ENCODE assay signal across 29 cellular contexts in genomic region chr19:43622070-43622469, GRCh38. TPM values are rescaled to one million over a fixed set of nuclear protein-coding genes. Genes with fewer than 3 reads are reported as not detected.
"Had no signal": no experiment of that assay in that cellular context is flagged by ENCODE, and none has a peak within 500 bp of the region (broad histone marks: within the 10 kb centered on the region; RNA-seq: fewer than 3 reads in every experiment).

No MANE protein-coding gene starts in this region.

- H3K9me3 Mint-ChIP-seq: activated B cell treated with CpG ODN at 0.5 μM for 24 hours; activated CD4-positive, alpha-beta memory T cell treated with anti-CD3 and anti-CD28 coated beads, Interleukin-2, amount 10 ng/mL, durations not matched to agents 7 days and 5 days; activated naive CD4-positive, alpha-beta T cell treated with anti-CD3 and anti-CD28 coated beads, Interleukin-2, amount 50 U/mL, for 24 hours; activated naive CD8-positive, alpha-beta T cell treated with anti-CD3 and anti-CD28 coated beads, Interleukin-2, amount 10 ng/mL, durations not matched to agents 7 days and 5 days; activated T-cell treated with anti-CD3 and anti-CD28 coated beads, Interleukin-2, amount 50 U/mL, for 24 hours; activated T-helper 2 cell treated with anti-CD3 and anti-CD28 coated beads, Interferon-gamma antibody, Interleukin-2, Interleukin-4, amounts not matched to agents 10 μg/mL and 5 μg/mL and 100 μg/mL, durations not matched to agents 14 hours and 24 hours and 36 hours; T-helper 1 cell treated with Interleukin-12 subunit alpha and Interleukin-12 subunit beta and Interleukin-4 antibody, amounts not matched to agents 30 μg/mL and 1 μg/mL, for 36 hours had no signal

- H3K36me3 Mint-ChIP-seq: activated naive CD4-positive, alpha-beta T cell treated with anti-CD3 and anti-CD28 coated beads, Interleukin-2, amount 50 U/mL, for 24 hours had no signal

- H3K27ac Mint-ChIP-seq: activated B cell treated with CpG ODN at 0.5 μM for 24 hours; activated CD4-positive, alpha-beta memory T cell treated with anti-CD3 and anti-CD28 coated beads, Interleukin-2, amount 10 ng/mL, durations not matched to agents 7 days and 5 days; activated naive CD8-positive, alpha-beta T cell treated with anti-CD3 and anti-CD28 coated beads, Interleukin-2, amount 10 ng/mL, durations not matched to agents 7 days and 5 days; activated T-cell treated with anti-CD3 and anti-CD28 coated beads, Interleukin-2, amount 50 U/mL, for 24 hours; activated T-helper 2 cell treated with anti-CD3 and anti-CD28 coated beads, Interferon-gamma antibody, Interleukin-2, Interleukin-4, amounts not matched to agents 10 μg/mL and 5 μg/mL and 100 μg/mL, durations not matched to agents 14 hours and 24 hours and 36 hours; T-helper 1 cell treated with Interleukin-12 subunit alpha and Interleukin-12 subunit beta and Interleukin-4 antibody, amounts not matched to agents 30 μg/mL and 1 μg/mL, for 36 hours had no signal

- H3K4me1 ChIP-seq: breast epithelium had no signal

- DNase-seq: activated B cell treated with CpG ODN at 0.5 μM for 24 hours; activated CD4-positive, alpha-beta memory T cell treated with anti-CD3 and anti-CD28 coated beads, Interleukin-2, amount 10 ng/mL, durations not matched to agents 7 days and 5 days; activated CD4-positive, alpha-beta T cell treated with anti-CD3 and anti-CD28 coated beads for 4 hours; activated CD4-positive, CD25-positive, alpha-beta regulatory T cell treated with anti-CD3 and anti-CD28 coated beads, Interleukin-2, amount 50 U/mL, for 72 hours; activated gamma-delta T cell; activated naive CD4-positive, alpha-beta T cell treated with Interleukin-2 at 50 U/mL for 16 hours; activated naive CD8-positive, alpha-beta T cell treated with anti-CD3 and anti-CD28 coated beads, Interleukin-2, amount 10 ng/mL, durations not matched to agents 7 days and 5 days; activated T-cell treated with anti-CD3 and anti-CD28 coated beads, Interleukin-2, amount 50 U/mL, for 24 hours; amygdala; MM.1S; MV-4-11; NCI-H1092; NCI-H1436 treated with DMSO at 0.1 percent for 48 hours; NCI-H1694 treated with DMSO at 0.1 percent for 48 hours; NCI-H2029; NCI-H345; NCI-H524 treated with DMSO at 0.1 percent for 48 hours; NCI-H748 treated with DMSO at 0.1 percent for 48 hours; NK-92 treated with Interleukin-12 subunit alpha and Interleukin-12 subunit beta, amount 100 ng/mL, for 24 hours; PC-3; SIG-M5 had no signal

- H3K4me3 Mint-ChIP-seq: activated B cell treated with CpG ODN at 0.5 μM for 24 hours; activated CD4-positive, alpha-beta memory T cell treated with anti-CD3 and anti-CD28 coated beads, Interleukin-2, amount 10 ng/mL, durations not matched to agents 7 days and 5 days; activated naive CD8-positive, alpha-beta T cell treated with anti-CD3 and anti-CD28 coated beads, Interleukin-2, amount 10 ng/mL, durations not matched to agents 7 days and 5 days; activated T-cell treated with anti-CD3 and anti-CD28 coated beads, Interleukin-2, amount 50 U/mL, for 24 hours; T-helper 1 cell treated with Interleukin-12 subunit alpha and Interleukin-12 subunit beta and Interleukin-4 antibody, amounts not matched to agents 30 μg/mL and 1 μg/mL, for 36 hours had no signal

- H3K9me3 ChIP-seq: ascending aorta, breast epithelium had no signal

- H3K4me3 ChIP-seq: ascending aorta, breast epithelium had no signal

- H3K27me3 Mint-ChIP-seq: activated naive CD4-positive, alpha-beta T cell treated with anti-CD3 and anti-CD28 coated beads, Interleukin-2, amount 50 U/mL, for 24 hours had no signal

- H3K27ac ChIP-seq: ascending aorta, breast epithelium, VCaP had no signal

- FAIRE-seq: RCC 7860 had no signal

- ATAC-seq: PC-3, Right ventricle myocardium inferior had no signal

- H3K27me3 ChIP-seq: ascending aorta, breast epithelium had no signal

- H3K36me3 ChIP-seq: ascending aorta, breast epithelium had no signal

RNA-seq across cellular contexts. Expression of gene CADM4, which starts 17.6 kb away (rescaled TPM):
- total RNA-seq: activated B cell treated with CpG ODN at 0.5 μM for 24 hours had no signal
